8 cellular contexts compared by ENCODE assay signal in genomic region chr4:89254847-89255246, GRCh38. TPM values are rescaled to one million over a fixed set of nuclear protein-coding genes. Genes with fewer than 3 reads are reported as not detected.
DNase-seq lines count a peak whose midpoint lies in the region; ATAC-seq lines count a peak whose summit lies in the region.

No MANE protein-coding gene starts in this region.

- peaks cover 74% of the 10 kb centered on the region for H3K4me1 Mint-ChIP-seq in activated T-cell treated with anti-CD3 and anti-CD28 coated beads, Interleukin-2, amount 50 U/mL, for 4 hours (ENCODE audit: low read depth)

- DNase-seq in COLO668 (lab: John Stamatoyannopoulos, UW; ENCODE audit: unreplicated experiment) = peak; percentile 19
- DNase-seq in NCI-H69 (lab: John Stamatoyannopoulos, UW) = peak; percentile 54
- DNase-seq in activated T-cell treated with anti-CD3 and anti-CD28 coated beads, Interleukin-2, amount 50 U/mL, for 4 hours = peak; percentile 37
- peak; percentile 39 for DNase-seq in glomerular visceral epithelial cell (ENCODE audit: extremely low spot score)
- DNase-seq in stimulated activated CD4-positive, alpha-beta T cell treated with anti-CD3 and anti-CD28 coated beads, Interleukin-4, amount 100 ng/mL, for 24 hours = peak; percentile 50

- H3K9me3 Mint-ChIP-seq in activated T-cell treated with anti-CD3 and anti-CD28 coated beads, Interleukin-2, amount 50 U/mL, for 4 hours = peaks cover 4% of the 10 kb centered on the region

- peaks cover 5% of the 10 kb centered on the region for H3K36me3 Mint-ChIP-seq in activated T-cell treated with anti-CD3 and anti-CD28 coated beads, Interleukin-2, amount 50 U/mL, for 4 hours (ENCODE audit: insufficient read depth)

- no peaks in the 10 kb centered on the region for H3K27me3 Mint-ChIP-seq in activated T-cell treated with anti-CD3 and anti-CD28 coated beads, Interleukin-2, amount 50 U/mL, for 4 hours (ENCODE audit: low read depth)

- H3K4me3 Mint-ChIP-seq in activated T-cell treated with anti-CD3 and anti-CD28 coated beads, Interleukin-2, amount 50 U/mL, for 4 hours = no peak overlapping the region

- ATAC-seq in GM21367 (IDR thresholded peaks at IDR 0.05; ENCODE audit: unreplicated experiment) (peak; percentile 78), HG02840 (IDR thresholded peaks at IDR 0.05; ENCODE audit: low FRiP score, unreplicated experiment) (no peak), HG02981 (IDR thresholded peaks at IDR 0.05; ENCODE audit: unreplicated experiment) (no peak)
- peak in 1 of 2 donors; percentile 39 for ATAC-seq in activated T-cell treated with anti-CD3 and anti-CD28 coated beads, Interleukin-2, amount 50 U/mL, for 4 hours

RNA-seq across cellular contexts. Expression of gene GPRIN3, which starts 52.8 kb away (rescaled TPM):
- total RNA-seq in activated T-cell treated with anti-CD3 and anti-CD28 coated beads, Interleukin-2, amount 50 U/mL, for 4 hours = 10 to 100 TPM in 2 of 3 donors, 1 to 10 TPM in 1; 7.4 to 13.2 (median 10.6) TPM
